8 cellular contexts compared by ENCODE assay signal in the genomic region with DNA sequence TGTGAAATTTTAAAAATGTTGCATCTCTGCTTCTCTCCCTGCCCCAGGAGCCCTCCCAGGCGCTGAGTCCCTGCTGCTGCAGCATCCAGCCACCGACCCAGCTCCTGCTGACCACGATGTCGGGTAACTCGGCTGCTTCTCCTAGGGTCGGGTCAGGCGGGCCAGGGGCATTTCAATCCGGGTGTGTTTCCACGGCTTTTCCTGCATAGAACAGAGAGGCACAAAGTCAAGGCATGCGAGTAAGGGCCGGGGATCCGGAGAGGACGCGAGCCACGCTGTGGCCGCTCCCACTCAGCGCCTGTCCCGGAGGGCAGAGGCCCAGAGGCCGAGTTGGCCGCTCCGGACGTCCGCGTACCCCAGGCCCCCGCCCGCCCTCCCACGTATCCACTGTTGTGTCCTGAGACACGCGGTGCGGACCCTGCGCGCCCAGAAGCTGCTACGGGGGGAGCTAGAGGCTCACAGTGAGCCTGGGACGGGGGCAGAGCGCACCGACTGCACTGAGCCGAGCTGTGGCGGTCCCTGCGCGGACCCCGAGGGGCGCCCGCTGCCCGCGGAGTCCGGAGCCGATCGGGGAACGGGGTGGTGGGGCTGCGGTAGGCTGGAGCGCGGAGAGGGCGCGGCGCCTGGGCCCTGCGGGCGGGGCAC. TPM values are rescaled to one million over a fixed set of nuclear protein-coding genes. Genes with fewer than 3 reads are reported as not detected.
DNase-seq lines count a peak whose midpoint lies in the region; ATAC-seq, FAIRE-seq and TF ChIP-seq lines count a peak whose summit lies in the region.

A gene with protein sequence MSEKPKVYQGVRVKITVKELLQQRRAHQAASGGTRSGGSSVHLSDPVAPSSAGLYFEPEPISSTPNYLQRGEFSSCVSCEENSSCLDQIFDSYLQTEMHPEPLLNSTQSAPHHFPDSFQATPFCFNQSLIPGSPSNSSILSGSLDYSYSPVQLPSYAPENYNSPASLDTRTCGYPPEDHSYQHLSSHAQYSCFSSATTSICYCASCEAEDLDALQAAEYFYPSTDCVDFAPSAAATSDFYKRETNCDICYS (plus strand): TSS at position 81 of the 645 bp plus-strand sequence. CDS start 36 bp downstream, at position 117.

- no peaks in the 10 kb centered on the region for H3K79me1 ChIP-seq in IMR-90 (ENCODE audit: low read depth in 1 of 2, low read length in 2 of 2)

- no peak for TF ChIP-seq RAD21 in IMR-90 (IDR thresholded peaks at IDR 0.05; ENCODE audit: low read length)

- no peak within 1 kb of the TSS for H2AK5ac ChIP-seq in IMR-90 (ENCODE audit: low read depth, low read length)

- no peaks in the 10 kb centered on the region for H3K79me2 ChIP-seq in fibroblast of lung (ENCODE audit: control insufficient read depth, insufficient read depth, low read length)

- H3K18ac ChIP-seq in IMR-90 (ENCODE audit: low read depth, low read length) = no peak within 1 kb of the TSS

- H3K4me2 ChIP-seq in IMR-90 (ENCODE audit: low read depth, low read length) = peak within 1 kb of the TSS; percentile 69
- H3K4me2 ChIP-seq in fibroblast of lung (ENCODE audit: extremely low read depth, insufficient read depth, low read length) = peak within 1 kb of the TSS; percentile 72

- no peak for FAIRE-seq in pancreas (lab: Jason Lieb, UNC)

- H3K27ac ChIP-seq in IMR-90 (ENCODE audit: insufficient read depth, low read length) (no peak within 1 kb of the TSS), fibroblast of lung (ENCODE audit: insufficient read depth, low read length) (no peak within 1 kb of the TSS), pancreas (peak within 1 kb of the TSS; percentile 84 to 94 (median 92))

- H3K4me3 ChIP-seq in IMR-90 (ENCODE audit: insufficient read depth, low read depth, low read length) (peak within 1 kb of the TSS; percentile 49), fibroblast of lung (replicated peaks in 1 of 4; ENCODE audit: control extremely low read depth in 1 of 4, insufficient read depth in 1 of 4, low read depth in 3 of 4, low read length in 4 of 4) (peak within 1 kb of the TSS; percentile 27 to 56 (median 50)), pancreas (peak within 1 kb of the TSS; percentile 43 to 77 (median 62))

- TF ChIP-seq CTCF in IMR-90 (conservative IDR thresholded peaks at IDR 0.05; ENCODE audit: low read depth, low read length) (no peak), fibroblast of lung (conservative IDR thresholded peaks at IDR 0.05 in 1 of 2, IDR thresholded peaks at IDR 0.05 in 1 of 2; ENCODE audit: low read depth in 1 of 2, low read length in 2 of 2) (no peak), pancreas (IDR thresholded peaks at IDR 0.05) (no peak)

- H2AK9ac ChIP-seq in IMR-90 (replicated peaks; ENCODE audit: low read depth, low read length, poor library complexity) = peak within 1 kb of the TSS; percentile 15

- H3K14ac ChIP-seq in IMR-90 (replicated peaks; ENCODE audit: low read depth, low read length) = no peak within 1 kb of the TSS

- CTCF ChIA-PET in IMR-90 (lab: Yijun Ruan, JAX) = interaction anchor here (1.0 to 1.4 kb wide), 5 partner anchors 8 to 149 kb away, joined by 3 to 4 read pairs (median 3); no protein-coding TSS in a partner anchor

- intact Hi-C loops in IMR-90 (cut with micrococcal nuclease) (loop anchor here (5.0 kb wide), 1 partner anchor 119 kb away; no protein-coding TSS in a partner anchor), pancreas (cut with DNase I) (loop anchor here in 1 of 3 donors (5.0 kb wide), 2 partner anchors 124 to 139 kb away; no protein-coding TSS in a partner anchor)

- H4K91ac ChIP-seq in IMR-90 (ENCODE audit: insufficient read depth, low read depth, low read length) = no peak within 1 kb of the TSS

- dilution Hi-C loops in IMR-90 (cut with HindIII; ENCODE audit: low sequenced_read_pairs, unreplicated experiment) = no loop called here

- H3K27me3 ChIP-seq in IMR-90 (ENCODE audit: control insufficient read depth, insufficient read depth, low read length) (peaks cover 52% of the 10 kb centered on the region), fibroblast of lung (ENCODE audit: control insufficient read depth, insufficient read depth, low read length) (peaks cover 9% of the 10 kb centered on the region), pancreas (no peaks in the 10 kb centered on the region)

- in situ Hi-C loops in IMR-90 (cut with MboI; ENCODE audit: low sequenced_read_pairs) = no loop called here

- H4K8ac ChIP-seq in IMR-90 (ENCODE audit: low read depth in 2 of 2, low read length in 2 of 2) = no peak within 1 kb of the TSS; a peak in 1 of 4 replicates

- POLR2A ChIA-PET in IMR-90 (lab: Charles Lee; ENCODE audit: unreplicated experiment) = no interaction called here

- no peaks in the 10 kb centered on the region for H3K9me1 ChIP-seq in IMR-90 (ENCODE audit: insufficient read depth, low read length)

- DNase-seq in IMR-90 (no peak), fibroblast of lung (ENCODE audit: low read depth in 2 of 2) (no peak), pancreas (peak in 2 of 6 donors; percentile 69 to 70), cerebellar nuclear complex (lab: John Stamatoyannopoulos, UW) (no peak), cortex of kidney (lab: John Stamatoyannopoulos, UW) (no peak), LoVo (ENCODE audit: low spot score) (no peak)
- no peak for DNase-seq in activated CD8-positive, alpha-beta memory T cell treated with anti-CD3 and anti-CD28 coated beads, Interleukin-2, amount 50 U/mL, for 4 hours

- H3K36me3 ChIP-seq in IMR-90 (ENCODE audit: control insufficient read depth, insufficient read depth, low read length) (no peaks in the 10 kb centered on the region), fibroblast of lung (ENCODE audit: control insufficient read depth, insufficient read depth, low read length) (no peaks in the 10 kb centered on the region), pancreas (no peaks in the 10 kb centered on the region)

- H3K9me3 ChIP-seq in IMR-90 (ENCODE audit: control insufficient read depth, insufficient read depth, low read length) (no peaks in the 10 kb centered on the region), fibroblast of lung (ENCODE audit: control insufficient read depth, insufficient read depth, low read depth, low read length) (no peaks in the 10 kb centered on the region), pancreas (no peaks in the 10 kb centered on the region)

- H2BK5ac ChIP-seq in IMR-90 (ENCODE audit: low read depth, low read length, poor library complexity, severe bottlenecking) = no peak within 1 kb of the TSS

- no peak within 1 kb of the TSS; the same call in 1 of the 2 replicates for H3K4ac ChIP-seq in IMR-90 (ENCODE audit: low read depth, low read length)

- 0 out of 2 replicates have a peak within 1 kb of the TSS, but pooled peaks have one; percentile 24 for H3K9ac ChIP-seq in IMR-90 (ENCODE audit: low read depth, low read length)
- no peak within 1 kb of the TSS for H3K9ac ChIP-seq in fibroblast of lung (ENCODE audit: insufficient read depth, low read length)

- peak within 1 kb of the TSS; percentile 64; the same call in 1 of the 2 replicates for H2BK120ac ChIP-seq in IMR-90 (ENCODE audit: low read depth, low read length)

- no peaks in the 10 kb centered on the region for H4K20me1 ChIP-seq in IMR-90 (ENCODE audit: insufficient read depth, low read length)
- no peaks in the 10 kb centered on the region for H4K20me1 ChIP-seq in fibroblast of lung (ENCODE audit: control insufficient read depth, extremely low read depth, insufficient read depth, low read length)

- TF ChIP-seq POLR2A in IMR-90 (IDR thresholded peaks at IDR 0.05; ENCODE audit: low read depth, low read length) = no peak

- H2AFZ ChIP-seq in IMR-90 (replicated peaks; ENCODE audit: low read length, poor library complexity) (peak within 1 kb of the TSS; percentile 93), fibroblast of lung (ENCODE audit: low read length) (peak within 1 kb of the TSS; percentile 31)

- no peak within 1 kb of the TSS; the same call in 2 of the 3 replicates for H2BK15ac ChIP-seq in IMR-90 (ENCODE audit: low read depth, low read length)

- BruUV-seq in IMR-90 (replicated peaks; lab: Mats Ljungman, UMichigan) = no TSS peak

- H3K23ac ChIP-seq in IMR-90 (ENCODE audit: low read depth, low read length) = no peak within 1 kb of the TSS

- WGBS in IMR-90 (ENCODE audit: extremely low coverage in 2 of 2, insufficient read length in 1 of 2), 2 experiments = 29% methylated on average over 16 of the region's 57 CpGs; no CpG with 5 or more reads in 1 of the 2 experiments
- 4 to 7% methylated on average over 31 to 57 of the region's 57 CpGs for WGBS in pancreas, 2 donors

- H4K5ac ChIP-seq in IMR-90 (ENCODE audit: low read depth, low read length) = no peak within 1 kb of the TSS

- no peak within 1 kb of the TSS for H3K56ac ChIP-seq in IMR-90 (ENCODE audit: extremely low read depth, insufficient read depth, low read length)

- H3K4me1 ChIP-seq in IMR-90 (ENCODE audit: control insufficient read depth, insufficient read depth, low read length) (no peaks in the 10 kb centered on the region; the same call in 1 of the 2 replicates), fibroblast of lung (ENCODE audit: control insufficient read depth, extremely low read depth, insufficient read depth, low read length) (no peaks in the 10 kb centered on the region), pancreas (peaks cover 0 to 32% (median 27%) of the 10 kb centered on the region in 3 donors)

- ATAC-seq in GM19023 (IDR thresholded peaks at IDR 0.05; ENCODE audit: unreplicated experiment) (peak; percentile 2), IMR-90 (ENCODE audit: low read depth) (peak; percentile 53), pancreas (peak; percentile 34 to 58 (median 48))

- no peak within 1 kb of the TSS for H2BK20ac ChIP-seq in IMR-90 (ENCODE audit: low read depth, low read length)

TF ChIP-seq in IMR-90, 13 proteins besides CTCF, POLR2A, EP300 and RAD21:
- TF ChIP-seq RFX5 (IDR thresholded peaks at IDR 0.05; ENCODE audit: low read depth, low read length) = no peak
- no peak for TF ChIP-seq MAZ (IDR thresholded peaks at IDR 0.05; ENCODE audit: borderline replicate concordance, low read depth, low read length)

RNA-seq across cellular contexts. Expression of the gene that starts here (rescaled TPM):
- not detected in 2 replicates for total RNA-seq in IMR-90 (2012; rRNA removed)
- polyA plus RNA-seq in IMR-90 (2012; rRNA removed) = 0.17 TPM in 1 of 2 replicates, not detected in the other
- 0.04 TPM in 1 of 2 replicates, not detected in the other for polyA plus RNA-seq in IMR-90 (2012; cell fraction: cytosol; rRNA removed)
- 0.32 and 0.77 TPM in 2 replicates for polyA plus RNA-seq in IMR-90 (2012; cell fraction: nucleus; rRNA removed; ENCODE audit: low replicate concordance)
- total RNA-seq in fibroblast of lung = 0.17 and 0.26 TPM in 2 replicates
- 0.07 TPM in 1 of 2 replicates, not detected in the other for polyA plus RNA-seq in fibroblast of lung
- not detected in 2 replicates for polyA plus RNA-seq in fibroblast of lung (2012)
- not detected in 2 replicates for polyA minus RNA-seq in fibroblast of lung (ENCODE audit: low replicate concordance)
- total RNA-seq in pancreas = 1 to 10 TPM; 1.1 to 4.7 (median 2.0) TPM
- 10 to 100 TPM in 1 of 2 donors, 1 to 10 TPM in 1; 4.1 to 15.7 TPM for polyA plus RNA-seq in pancreas

Comparison
In these comparisons a context has a peak if more than half of its experiments do, and no peak if none do; other contexts are left out.
1. Peak in ATAC-seq, H3K4me3 ChIP-seq, H3K9ac ChIP-seq and H3K4me2 ChIP-seq in IMR-90; RNA of the gene not detected or under 1 TPM.
2. ATAC-seq: peak in every context shown above with its lines; median percentile 53 in IMR-90; 48 in pancreas; 2 in GM19023.
3. H3K27ac ChIP-seq: peak in pancreas (4 of 4); none in IMR-90 (single experiment) and fibroblast of lung (single experiment).
4. Peak in every context shown above with its lines, with median percentiles within 50 percentile points of each other: H3K4me3 ChIP-seq.